Comparison of ENCODE assay signal across 8 cellular contexts in the genomic region with DNA sequence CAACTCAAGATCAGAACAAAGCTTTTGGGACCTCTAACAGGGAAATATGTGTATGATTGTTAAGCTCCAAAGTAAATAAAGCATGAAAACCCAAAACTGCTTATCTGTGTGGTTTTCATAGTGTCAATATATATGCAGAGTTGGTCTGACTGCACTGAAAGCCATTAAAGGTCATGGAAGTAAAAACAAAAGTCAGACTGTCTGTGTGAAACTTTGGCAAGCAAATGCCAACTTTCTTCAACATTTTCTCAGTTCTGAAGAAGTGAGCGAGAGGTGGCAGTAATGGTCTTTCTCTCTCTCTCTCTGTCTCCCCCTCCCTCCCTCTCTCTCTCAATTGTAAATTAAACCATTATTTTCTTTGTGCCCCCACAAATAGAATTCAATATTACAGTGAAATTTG.
DNase-seq lines count a peak whose midpoint lies in the region; ATAC-seq, FAIRE-seq and TF ChIP-seq lines count a peak whose summit lies in the region.

No MANE protein-coding gene starts in this region.

- SMC1A ChIA-PET in GM12878 (lab: Charles Lee; ENCODE audit: uncharacterized antibody, unreplicated experiment) = interaction anchor here (0.7 to 7.6 kb wide), 17 partner anchors 10 to 307 kb away, joined by 3 to 118 read pairs (median 7); no protein-coding TSS in a partner anchor

- FAIRE-seq in GM12878 (lab: Jason Lieb, UNC) = peak; percentile 47

- H3K4me2 ChIP-seq in GM12878 (ENCODE audit: control insufficient read depth, insufficient read depth) (peak overlapping the region; percentile 20), osteoblast (ENCODE audit: insufficient read depth, low read length) (peak overlapping the region; percentile 65)

- peaks cover 6% of the 10 kb centered on the region for H3K4me1 Mint-ChIP-seq in MCF 10A (ENCODE audit: insufficient read depth, unreplicated experiment)

- peaks cover 5% of the 10 kb centered on the region for H3K36me3 Mint-ChIP-seq in MCF 10A (ENCODE audit: insufficient read depth, unreplicated experiment)

- no peaks in the 10 kb centered on the region for H3K9me3 Mint-ChIP-seq in MCF 10A (ENCODE audit: unreplicated experiment)

- H3K9me3 ChIP-seq in GM12878 (replicated peaks; ENCODE audit: control insufficient read depth, insufficient read depth, low read length) (no peaks in the 10 kb centered on the region), osteoblast (ENCODE audit: low read depth, low read length) (no peaks in the 10 kb centered on the region)

- H2AFZ ChIP-seq in GM12878 (ENCODE audit: control insufficient read depth, low read depth, low read length) = peak overlapping the region; percentile 48; the same call in 1 of the 2 replicates
- H2AFZ ChIP-seq in osteoblast (ENCODE audit: low read length) = no peak overlapping the region

- H3K27me3 Mint-ChIP-seq in MCF 10A (ENCODE audit: insufficient read depth, unreplicated experiment) = no peaks in the 10 kb centered on the region

- in situ Hi-C loops in Caki2 (cut with HindIII; ENCODE audit: low pct_unique_long_range_greater_than_20kb, low sequenced_read_pairs) (no loop called here), GM12878 (cut with MboI) (loop anchor here (5.0 kb wide), 1 partner anchor 151 kb away; no protein-coding TSS in a partner anchor)

- CTCF ChIA-PET in GM12878 (lab: Yijun Ruan, JAX) (interaction anchor here (0.7 to 7.5 kb wide), 18 partner anchors 8 to 301 kb away, joined by 3 to 131 read pairs (median 3); partner anchors contain the start of gene S1PR1), MCF 10A (lab: Yijun Ruan, JAX) (interaction anchor here (0.7 to 6.2 kb wide), 4 partner anchors 10 to 158 kb away, joined by 3 to 44 read pairs (median 4); no protein-coding TSS in a partner anchor)

- peak; percentile 11 for DNase-seq in Caki2 (ENCODE audit: low read depth)
- DNase-seq in GM12878 (ENCODE audit: low read depth, low spot score) = peak; percentile 68
- DNase-seq in osteoblast (ENCODE audit: insufficient read length, low spot score, missing footprints) = no peak
- DNase-seq in NCI-H146 (lab: John Stamatoyannopoulos, UW) = no peak
- DNase-seq in effector CD4-positive, alpha-beta T cell = no peak
- DNase-seq in MCF 10A (ENCODE audit: unreplicated experiment) = no peak

- H3K4me3 Mint-ChIP-seq in MCF 10A (ENCODE audit: unreplicated experiment) = no peak overlapping the region

- H3K79me2 ChIP-seq in GM12878 (ENCODE audit: control insufficient read depth, insufficient read depth, low read length) (no peaks in the 10 kb centered on the region), osteoblast (ENCODE audit: insufficient read depth, low read length) (no peaks in the 10 kb centered on the region)

- H3K36me3 ChIP-seq in GM12878 (ENCODE audit: control insufficient read depth in 2 of 2, insufficient read depth in 2 of 2, low read length in 1 of 2) (no peaks in the 10 kb centered on the region), osteoblast (ENCODE audit: insufficient read depth, low read length) (no peaks in the 10 kb centered on the region)

- H3K4me3 ChIP-seq in GM12878 (no peak overlapping the region), osteoblast (ENCODE audit: insufficient read depth, low read length) (no peak overlapping the region)

- no peak for TF ChIP-seq POLR2A in GM12878 (IDR thresholded peaks at IDR 0.05; ENCODE audit: low read depth, low read length)

- no peak for TF ChIP-seq EP300 in GM12878 (IDR thresholded peaks at IDR 0.05; ENCODE audit: borderline replicate concordance in 1 of 2, control insufficient read depth in 1 of 2, low read depth in 2 of 2, low read length in 2 of 2)

- no peaks in the 10 kb centered on the region for H4K20me1 ChIP-seq in GM12878 (ENCODE audit: control insufficient read depth, insufficient read depth)
- H4K20me1 ChIP-seq in osteoblast (ENCODE audit: insufficient read depth, low read length) = no peaks in the 10 kb centered on the region

- no TSS peak for BruUV-seq in GM12878 (replicated peaks; lab: Mats Ljungman, UMichigan)
- BruUV-seq in MCF 10A (replicated peaks; lab: Mats Ljungman, UMichigan) = no TSS peak

- POLR2A ChIA-PET in GM12878 (lab: Charles Lee) = no interaction called here
- POLR2A ChIA-PET in MCF 10A (lab: Yijun Ruan, JAX) = no interaction called here

- 0% methylated on average over 1 of the region's 1 CpG for WGBS in GM12878 (ENCODE audit: insufficient coverage, insufficient replicate concordance, low lambda C conversion rate, missing lambda C conversion rate)

- TF ChIP-seq CTCF in GM12878 (IDR thresholded peaks at IDR 0.05 in 2 of 3, conservative IDR thresholded peaks at IDR 0.05 in 1 of 3; ENCODE audit: control insufficient read depth in 2 of 3, extremely low read depth in 1 of 3, insufficient read depth in 1 of 3, low read depth in 3 of 3, low read length in 3 of 3) (peak; percentile 29 to 61 (median 41); a peak in 4 of 6 replicates), osteoblast (IDR thresholded peaks at IDR 0.05; ENCODE audit: extremely low read depth, low read depth, low read length) (peak; percentile 44), MCF 10A (IDR thresholded peaks at IDR 0.05; ENCODE audit: unreplicated experiment) (no peak)

- H3K27ac ChIP-seq in GM12878 (ENCODE audit: control insufficient read depth, insufficient read depth) (no peak overlapping the region), osteoblast (ENCODE audit: low read depth, low read length) (peak overlapping the region; percentile 4)

- RAD21 ChIA-PET in GM12878 (lab: Charles Lee; ENCODE audit: unreplicated experiment) = interaction anchor here (0.5 to 5.6 kb wide), 9 partner anchors 10 to 301 kb away, joined by 3 to 57 read pairs (median 4); no protein-coding TSS in a partner anchor

- no peak overlapping the region for H3K9ac ChIP-seq in GM12878 (ENCODE audit: control insufficient read depth, insufficient read depth, low read length)

- H3K4me1 ChIP-seq in GM12878 (ENCODE audit: control insufficient read depth, insufficient read depth, low read length) (peaks cover 17% of the 10 kb centered on the region), osteoblast (ENCODE audit: insufficient read depth, low read length) (peaks cover 20% of the 10 kb centered on the region)

- intact Hi-C loops in GM12878 (cut with micrococcal nuclease; ENCODE audit: unreplicated experiment) (loop anchor here (1.0 to 2.0 kb wide), 6 partner anchors 42 to 302 kb away; no protein-coding TSS in a partner anchor), MCF 10A (cut with micrococcal nuclease) (loop anchor here (5.0 kb wide), 1 partner anchor 151 kb away; no protein-coding TSS in a partner anchor)

- H3K27me3 ChIP-seq in GM12878 (replicated peaks in 1 of 2; ENCODE audit: control insufficient read depth in 2 of 2, insufficient read depth in 2 of 2, low read length in 1 of 2) = no peaks in the 10 kb centered on the region
- H3K27me3 ChIP-seq in osteoblast (ENCODE audit: insufficient read depth, low read length) = no peaks in the 10 kb centered on the region

- ATAC-seq in GM19397 (IDR thresholded peaks at IDR 0.05; ENCODE audit: unreplicated experiment) = peak; percentile 59
- ATAC-seq in HG03565 (IDR thresholded peaks at IDR 0.05; ENCODE audit: unreplicated experiment) = peak; percentile 59
- peak; percentile 86 for ATAC-seq in GM12878

- no peak overlapping the region for H3K27ac Mint-ChIP-seq in MCF 10A (ENCODE audit: low read depth, unreplicated experiment)

- TF ChIP-seq RAD21 in GM12878 (IDR thresholded peaks at IDR 0.05; ENCODE audit: insufficient read depth, low read depth, low read length) = peak; percentile 83

TF ChIP-seq in GM12878, 131 proteins besides CTCF, POLR2A, EP300 and RAD21:
- TF ChIP-seq SRF (IDR thresholded peaks at IDR 0.05; ENCODE audit: low read depth in 2 of 2, low read length in 2 of 2) = peak in 1 of 2 experiments; percentile 58; a peak in 1 of 4 replicates
- TF ChIP-seq ZSCAN29 (IDR thresholded peaks at IDR 0.05) = no peak
- TF ChIP-seq SPI1 (IDR thresholded peaks at IDR 0.05; ENCODE audit: borderline replicate concordance, insufficient read depth, low read depth, low read length) = no peak
- 0 out of 2 replicates have a peak, but pooled peaks have one; percentile 34 for TF ChIP-seq TBL1XR1 (IDR thresholded peaks at IDR 0.05; ENCODE audit: low read depth, low read length)
- peak; percentile 16; the same call in 1 of the 2 replicates for TF ChIP-seq FOXM1 (IDR thresholded peaks at IDR 0.05; ENCODE audit: low read depth, low read length)
- peak; percentile 71; the same call in 1 of the 2 replicates for TF ChIP-seq SMC3 (IDR thresholded peaks at IDR 0.05; ENCODE audit: borderline replicate concordance, low read length)
- TF ChIP-seq RB1 (IDR thresholded peaks at IDR 0.05; ENCODE audit: borderline replicate concordance) = no peak
- no peak for TF ChIP-seq RUNX3 (IDR thresholded peaks at IDR 0.05; ENCODE audit: low read length)
- TF ChIP-seq ESRRA (IDR thresholded peaks at IDR 0.05; ENCODE audit: low read length) = no peak
- TF ChIP-seq ATF2 (IDR thresholded peaks at IDR 0.05; ENCODE audit: low read length) = peak; percentile 27; the same call in 1 of the 2 replicates
- TF ChIP-seq ZBED1 (IDR thresholded peaks at IDR 0.05; ENCODE audit: borderline replicate concordance) = peak; percentile 15; the same call in 1 of the 2 replicates

Comparison
In these comparisons a context has a peak if more than half of its experiments do, and no peak if none do; other contexts are left out.
1. DNase-seq: peak in Caki2 (single experiment) and GM12878 (single experiment); none in osteoblast (single experiment), NCI-H146 (single experiment), effector CD4-positive, alpha-beta T cell (single experiment) and MCF 10A (single experiment).
2. Peak in every context shown above with its lines, with median percentiles within 50 percentile points of each other: ATAC-seq.